ENCODE assay signal across 19 cellular contexts in genomic region chr15:95394186-95395067, GRCh38.
DNase-seq lines count a peak whose midpoint lies in the region; ATAC-seq, FAIRE-seq and TF ChIP-seq lines count a peak whose summit lies in the region.
"Had no signal": no experiment of that assay in that cellular context is flagged by ENCODE, and none has a peak within 500 bp of the region (broad histone marks: within the 10 kb centered on the region; RNA-seq: fewer than 3 reads in every experiment).

No MANE protein-coding gene starts in this region.

- no TSS peak for BruUV-seq in HepG2 (replicated peaks; lab: Mats Ljungman, UMichigan)
- no TSS peak for BruUV-seq in MCF 10A (replicated peaks; lab: Mats Ljungman, UMichigan)

- H2AFZ ChIP-seq in HepG2 (ENCODE audit: low read length): no peak overlapping the region

- H3K27me3 Mint-ChIP-seq in nephron progenitor cell (ENCODE audit: low read depth, poor library complexity) (no peaks in the 10 kb centered on the region), MCF 10A (ENCODE audit: insufficient read depth, unreplicated experiment) (no peaks in the 10 kb centered on the region)

- no peak overlapping the region for H3K9ac ChIP-seq in liver (ENCODE audit: low read depth in 1 of 2, low read length in 2 of 2)
- no peak overlapping the region for H3K9ac ChIP-seq in HepG2 (ENCODE audit: insufficient read depth, low read depth, low read length)

- no peak overlapping the region for H3K4me3 ChIP-seq in liver (ENCODE audit: low read depth in 1 of 3, low read length in 3 of 3)
- no peak overlapping the region for H3K4me3 ChIP-seq in HepG2 (replicated peaks in 1 of 3; ENCODE audit: insufficient read depth in 1 of 3, low read depth in 2 of 3, low read length in 3 of 3)
- no peak overlapping the region for H3K4me3 ChIP-seq in fibroblast of mammary gland (ENCODE audit: control insufficient read depth, low read depth, low read length)
- H3K4me3 ChIP-seq: Peyer's patch had no signal

- FAIRE-seq in HepG2 (lab: Jason Lieb, UNC): no peak
- FAIRE-seq: A204.1, G401.6 had no signal

- H3K36me3 Mint-ChIP-seq in nephron progenitor cell (ENCODE audit: low read depth): peaks cover 41% of the 10 kb centered on the region
- no peaks in the 10 kb centered on the region for H3K36me3 Mint-ChIP-seq in MCF 10A (ENCODE audit: insufficient read depth, unreplicated experiment)
- H3K36me3 Mint-ChIP-seq: CD4-positive, alpha-beta memory T cell had no signal

- intact Hi-C loops in HepG2 (cut with micrococcal nuclease; ENCODE audit: unreplicated experiment): no loop called here
- intact Hi-C loops in MCF 10A (cut with micrococcal nuclease): no loop called here

- CTCF ChIA-PET in HepG2 (lab: Yijun Ruan, JAX; ENCODE audit: low intra/inter-chr PET ratio, low total read pairs) (no interaction called here), MCF 10A (lab: Yijun Ruan, JAX) (no interaction called here)

- peaks cover 30% of the 10 kb centered on the region for H3K4me1 Mint-ChIP-seq in nephron progenitor cell
- H3K4me1 Mint-ChIP-seq in MCF 10A (ENCODE audit: insufficient read depth, unreplicated experiment): no peaks in the 10 kb centered on the region
- H3K4me1 Mint-ChIP-seq: CD4-positive, alpha-beta memory T cell; central memory CD8-positive, alpha-beta T cell had no signal

- H3K4me3 Mint-ChIP-seq in nephron progenitor cell: no peak overlapping the region
- H3K4me3 Mint-ChIP-seq in MCF 10A (ENCODE audit: unreplicated experiment): no peak overlapping the region
- H3K4me3 Mint-ChIP-seq: activated naive CD4-positive, alpha-beta T cell treated with anti-CD3 and anti-CD28 coated beads for 36 hours; CD4-positive, alpha-beta memory T cell; central memory CD8-positive, alpha-beta T cell had no signal

- TF ChIP-seq RAD21 in liver (IDR thresholded peaks at IDR 0.05) (no peak), HepG2 (CRISPR knock-in tag; IDR thresholded peaks at IDR 0.05) (no peak)

- no peak for TF ChIP-seq POLR2A in HepG2 (IDR thresholded peaks at IDR 0.05; ENCODE audit: insufficient read depth in 1 of 2, low read depth in 2 of 2, low read length in 2 of 2)

- H3K79me2 ChIP-seq in HepG2 (ENCODE audit: insufficient read depth, low read length): no peaks in the 10 kb centered on the region

- no peak for TF ChIP-seq CTCF in liver (IDR thresholded peaks at IDR 0.05; ENCODE audit: low read depth, low read length, missing input control)
- no peak for TF ChIP-seq CTCF in HepG2 (CRISPR knock-in tag; IDR thresholded peaks at IDR 0.05)
- no peak for TF ChIP-seq CTCF in fibroblast of mammary gland (conservative IDR thresholded peaks at IDR 0.05; ENCODE audit: control insufficient read depth, insufficient read depth, low read depth, low read length)
- TF ChIP-seq CTCF in nephron progenitor cell (IDR thresholded peaks at IDR 0.05): no peak
- TF ChIP-seq CTCF in MCF 10A (IDR thresholded peaks at IDR 0.05; ENCODE audit: unreplicated experiment): no peak

- TF ChIP-seq EP300 in HepG2 (IDR thresholded peaks at IDR 0.05; ENCODE audit: low read depth in 2 of 2, low read length in 2 of 2) (no peak), HepG2 (CRISPR knock-in tag; IDR thresholded peaks at IDR 0.05; ENCODE audit: borderline replicate concordance) (no peak)

- H3K4me1 ChIP-seq in liver (ENCODE audit: control insufficient read depth in 4 of 4, insufficient read depth in 4 of 4, low read length in 3 of 4): no peaks in the 10 kb centered on the region
- H3K4me1 ChIP-seq in HepG2 (ENCODE audit: insufficient read depth, low read length): no peaks in the 10 kb centered on the region
- H3K4me1 ChIP-seq: Peyer's patch had no signal

- H3K36me3 ChIP-seq in liver (ENCODE audit: control insufficient read depth in 4 of 4, insufficient read depth in 3 of 4, low read depth in 1 of 4, low read length in 3 of 4) (no peaks in the 10 kb centered on the region), HepG2 (replicated peaks in 1 of 2; ENCODE audit: control insufficient read depth in 1 of 2, insufficient read depth in 2 of 2, low read length in 2 of 2) (no peaks in the 10 kb centered on the region)
- H3K36me3 ChIP-seq: Peyer's patch had no signal

- no peak for ATAC-seq in HepG2
- no peak for ATAC-seq in GM18511 (IDR thresholded peaks at IDR 0.05; ENCODE audit: unreplicated experiment)

- H3K9me3 ChIP-seq in liver (ENCODE audit: control insufficient read depth in 4 of 4, low read length in 3 of 4) (no peaks in the 10 kb centered on the region), HepG2 (ENCODE audit: low read length) (peaks cover 73% of the 10 kb centered on the region)
- H3K9me3 ChIP-seq: Peyer's patch had no signal

- H3K27ac Mint-ChIP-seq in nephron progenitor cell: peak overlapping the region; percentile 64
- no peak overlapping the region for H3K27ac Mint-ChIP-seq in MCF 10A (ENCODE audit: low read depth, unreplicated experiment)
- H3K27ac Mint-ChIP-seq: activated naive CD4-positive, alpha-beta T cell treated with anti-CD3 and anti-CD28 coated beads for 36 hours; CD4-positive, alpha-beta memory T cell had no signal

- H3K27ac ChIP-seq in liver (ENCODE audit: low read depth in 1 of 2, low read length in 2 of 2): no peak overlapping the region
- no peak overlapping the region for H3K27ac ChIP-seq in HepG2 (ENCODE audit: extremely low read length, insufficient read depth, low read length)
- H3K27ac ChIP-seq: Peyer's patch had no signal

- H3K27me3 ChIP-seq in liver (ENCODE audit: control insufficient read depth in 4 of 4, insufficient read depth in 4 of 4, low read length in 3 of 4): peaks cover 0 to 2% (median 0%) of the 10 kb centered on the region in 4 donors
- H3K27me3 ChIP-seq in HepG2 (ENCODE audit: control insufficient read depth in 1 of 2, insufficient read depth in 2 of 2, low read length in 2 of 2): no peaks in the 10 kb centered on the region
- H3K27me3 ChIP-seq: Peyer's patch had no signal

- no peak overlapping the region for H3K4me2 ChIP-seq in HepG2 (ENCODE audit: low read depth, low read length)

- POLR2A ChIA-PET in HepG2 (lab: Yijun Ruan, JAX): no interaction called here
- POLR2A ChIA-PET in MCF 10A (lab: Yijun Ruan, JAX): no interaction called here

- in situ Hi-C loops in HepG2 (cut with HindIII; ENCODE audit: extremely low pct_ligation_motif_present, low pct_unique_long_range_greater_than_20kb): no loop called here

- DNase-seq in HepG2 (ENCODE audit: low spot score) (no peak), fibroblast of mammary gland (ENCODE audit: low read depth) (peak; percentile 64), nephron progenitor cell (no peak), MCF 10A (ENCODE audit: unreplicated experiment) (no peak), RKO (ENCODE audit: low spot score) (no peak)
- no peak for DNase-seq in activated CD4-positive, alpha-beta T cell treated with anti-CD3 and anti-CD28 coated beads for 1 hour
- DNase-seq: activated CD4-positive, CD25-positive, alpha-beta regulatory T cell; activated naive CD4-positive, alpha-beta T cell treated with anti-CD3 and anti-CD28 coated beads for 36 hours; CD4-positive, alpha-beta memory T cell; NCI-H2029 treated with DMSO at 0.1 percent for 48 hours; NCI-H748 treated with DMSO at 0.1 percent for 48 hours; Peyer's patch; posterior cingulate gyrus; SW 1271 had no signal

- peaks cover 44% of the 10 kb centered on the region for H3K9me3 Mint-ChIP-seq in nephron progenitor cell
- H3K9me3 Mint-ChIP-seq in MCF 10A (ENCODE audit: unreplicated experiment): peaks cover 24% of the 10 kb centered on the region

- 57% methylated on average over 8 of the region's 8 CpGs for WGBS in liver
- WGBS in HepG2 (ENCODE audit: low lambda C conversion rate): 5% methylated on average over 8 of the region's 8 CpGs

- H4K20me1 ChIP-seq in HepG2 (ENCODE audit: insufficient read depth, low read length): no peaks in the 10 kb centered on the region

TF ChIP-seq in liver, 16 proteins besides CTCF, POLR2A, EP300 and RAD21:
- TF ChIP-seq YY1 (IDR thresholded peaks at IDR 0.05) (no peak), NR2F2 (IDR thresholded peaks at IDR 0.05) (peak; percentile 50)

TF ChIP-seq in HepG2, 621 proteins besides CTCF, POLR2A, EP300 and RAD21 (continues in another document):
- TF ChIP-seq ARNTL (CRISPR knock-in tag; IDR thresholded peaks at IDR 0.05): no peak
- no peak for TF ChIP-seq XRCC5 (optimal IDR thresholded peaks at IDR 0.05; ENCODE audit: low read length)
- no peak for TF ChIP-seq ASH2L (IDR thresholded peaks at IDR 0.05; ENCODE audit: insufficient read length, low read depth, low read length)
- no peak for TF ChIP-seq ZNF251 (CRISPR knock-in tag; IDR thresholded peaks at IDR 0.05)
- no peak for TF ChIP-seq MNT (IDR thresholded peaks at IDR 0.05)
- no peak for TF ChIP-seq ZFP36 (IDR thresholded peaks at IDR 0.05; ENCODE audit: borderline replicate concordance, low read depth, low read length, partially characterized antibody)
- TF ChIP-seq SNAPC5 (CRISPR knock-in tag; IDR thresholded peaks at IDR 0.05; ENCODE audit: borderline replicate concordance): no peak
- TF ChIP-seq CBFB (CRISPR knock-in tag; IDR thresholded peaks at IDR 0.05): no peak
- TF ChIP-seq ELF3 (CRISPR knock-in tag; IDR thresholded peaks at IDR 0.05): no peak
- TF ChIP-seq ZNF766 (CRISPR knock-in tag; IDR thresholded peaks at IDR 0.05; ENCODE audit: borderline replicate concordance): no peak
